ENCODE assay signal across 10 cellular contexts in the genomic region with DNA sequence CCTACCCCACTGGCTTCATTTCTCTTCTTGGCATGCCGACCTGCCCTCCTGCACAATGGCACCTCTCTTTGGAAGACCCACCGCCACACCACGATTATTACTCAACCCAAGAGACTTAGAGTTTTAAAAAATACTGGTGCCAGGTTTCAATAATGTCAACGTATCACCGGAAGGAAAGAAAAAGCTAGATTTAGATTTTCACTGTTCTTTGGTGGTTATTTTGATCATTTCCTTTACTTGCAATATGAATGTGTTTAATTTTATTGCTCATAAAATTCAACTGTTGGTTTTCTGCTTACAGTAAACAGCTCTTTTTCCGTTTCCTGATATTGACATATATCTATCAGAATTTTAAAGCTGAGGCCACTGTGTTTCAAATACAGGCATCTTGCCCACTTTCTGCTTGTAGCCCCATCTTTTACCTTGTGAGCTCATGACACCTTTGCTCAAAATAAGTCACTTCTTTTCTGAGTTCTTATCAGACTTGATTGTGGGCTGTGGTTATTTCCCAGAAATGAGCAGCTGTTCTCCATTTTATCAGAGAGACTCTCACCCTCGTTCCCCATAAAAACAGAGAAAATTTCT.
DNase-seq lines count a peak whose midpoint lies in the region; ATAC-seq and TF ChIP-seq lines count a peak whose summit lies in the region.
"Had no signal": no experiment of that assay in that cellular context is flagged by ENCODE, and none has a peak within 500 bp of the region (broad histone marks: within the 10 kb centered on the region; RNA-seq: fewer than 3 reads in every experiment).

No MANE protein-coding gene starts in this region.

- H3K9me3 ChIP-seq in hepatocyte (ENCODE audit: low read depth) = no peaks in the 10 kb centered on the region
- no peaks in the 10 kb centered on the region for H3K9me3 ChIP-seq in stomach

- POLR2A ChIA-PET in activated CD8-positive, alpha-beta T cell treated with anti-CD3 and anti-CD28 coated beads, Interleukin-2, amount 10 ng/mL, durations not matched to agents 7 days and 5 days (lab: Charles Lee) = interaction anchor here (1.1 to 7.7 kb wide), 6 partner anchors 9 to 297 kb away, joined by 4 to 106 read pairs (median 8); no protein-coding TSS in a partner anchor

- peaks cover 13% of the 10 kb centered on the region for H3K4me1 ChIP-seq in hepatocyte (ENCODE audit: insufficient read depth)
- H3K4me1 ChIP-seq in stomach = peaks cover 9 to 54% (median 24%) of the 10 kb centered on the region in 4 donors

- TF ChIP-seq POLR2A in stomach (IDR thresholded peaks at IDR 0.05) = no peak

- TF ChIP-seq EP300 in stomach (IDR thresholded peaks at IDR 0.05) = no peak

- H3K36me3 ChIP-seq in hepatocyte (replicated peaks; ENCODE audit: insufficient read depth, low read depth) (no peaks in the 10 kb centered on the region), stomach (no peaks in the 10 kb centered on the region)

- 72% methylated on average over 7 of the region's 7 CpGs for WGBS in hepatocyte (ENCODE audit: low lambda C conversion rate, missing lambda C conversion rate)
- WGBS in stomach, 5 donors = 61 to 73% (median 66%) methylated on average over 7 of the region's 7 CpGs

- H3K4me3 ChIP-seq in hepatocyte = no peak overlapping the region
- H3K4me3 ChIP-seq in stomach = no peak overlapping the region

- H4K20me1 ChIP-seq in hepatocyte (ENCODE audit: insufficient read depth, poor library complexity, severe bottlenecking) = no peaks in the 10 kb centered on the region

- ATAC-seq in activated CD8-positive, alpha-beta memory T cell treated with anti-CD3 and anti-CD28 coated beads, Interleukin-2, amount 10 ng/mL, durations not matched to agents 7 days and 5 days = peak; percentile 28
- ATAC-seq in activated CD8-positive, alpha-beta T cell treated with anti-CD3 and anti-CD28 coated beads, Interleukin-2, amount 10 ng/mL, durations not matched to agents 7 days and 5 days = peak; percentile 38
- ATAC-seq in HG03175 (IDR thresholded peaks at IDR 0.05; ENCODE audit: unreplicated experiment) (no peak), left lobe of liver (no peak)

- peak overlapping the region; percentile 67 for H3K27ac ChIP-seq in hepatocyte
- H3K27ac ChIP-seq in stomach = peak overlapping the region in 3 of 5 donors; percentile 1 to 78 (median 39)

- DNase-seq in activated CD8-positive, alpha-beta memory T cell treated with anti-CD3 and anti-CD28 coated beads, Interleukin-2, amount 10 ng/mL, durations not matched to agents 7 days and 5 days = peak; percentile 61
- DNase-seq in activated CD8-positive, alpha-beta memory T cell treated with anti-CD3 and anti-CD28 coated beads for 24 hours = no peak
- DNase-seq in activated CD8-positive, alpha-beta T cell treated with anti-CD3 and anti-CD28 coated beads, Interleukin-2, amount 10 ng/mL, durations not matched to agents 7 days and 5 days = peak; percentile 52
- DNase-seq in hepatocyte (ENCODE audit: low spot score) = no peak
- no peak for DNase-seq in stomach
- DNase-seq in COR-L47 (lab: John Stamatoyannopoulos, UW) = no peak
- DNase-seq in left lobe of liver (ENCODE audit: low spot score) = no peak
- DNase-seq: dermis blood vessel endothelial cell, NCI-H1092 had no signal

- no peaks in the 10 kb centered on the region for H3K27me3 Mint-ChIP-seq in activated CD8-positive, alpha-beta memory T cell treated with anti-CD3 and anti-CD28 coated beads, Interleukin-2, amount 10 ng/mL, durations not matched to agents 7 days and 5 days
- no peaks in the 10 kb centered on the region for H3K27me3 Mint-ChIP-seq in activated CD8-positive, alpha-beta T cell treated with anti-CD3 and anti-CD28 coated beads, Interleukin-2, amount 10 ng/mL, durations not matched to agents 7 days and 5 days (ENCODE audit: low read depth)

- TF ChIP-seq CTCF in hepatocyte (IDR thresholded peaks at IDR 0.05; ENCODE audit: poor library complexity) = no peak
- no peak for TF ChIP-seq CTCF in stomach (IDR thresholded peaks at IDR 0.05)

- CTCF ChIA-PET in activated CD8-positive, alpha-beta memory T cell treated with anti-CD3 and anti-CD28 coated beads, Interleukin-2, amount 10 ng/mL, durations not matched to agents 7 days and 5 days (lab: Charles Lee) = interaction anchor here (1.0 to 3.3 kb wide), 5 partner anchors 8 to 51 kb away, joined by 3 to 26 read pairs (median 10); no protein-coding TSS in a partner anchor
- CTCF ChIA-PET in activated CD8-positive, alpha-beta T cell treated with anti-CD3 and anti-CD28 coated beads, Interleukin-2, amount 10 ng/mL, durations not matched to agents 7 days and 5 days (lab: Charles Lee) = interaction anchor here (0.7 to 13.6 kb wide), 15 partner anchors 8 to 280 kb away, joined by 3 to 157 read pairs (median 4); no protein-coding TSS in a partner anchor

- no peaks in the 10 kb centered on the region for H3K27me3 ChIP-seq in hepatocyte
- no peaks in the 10 kb centered on the region for H3K27me3 ChIP-seq in stomach

- H3K4me1 Mint-ChIP-seq in activated CD8-positive, alpha-beta memory T cell treated with anti-CD3 and anti-CD28 coated beads, Interleukin-2, amount 10 ng/mL, durations not matched to agents 7 days and 5 days = peaks cover 51% of the 10 kb centered on the region
- peaks cover 64% of the 10 kb centered on the region for H3K4me1 Mint-ChIP-seq in activated CD8-positive, alpha-beta T cell treated with anti-CD3 and anti-CD28 coated beads, Interleukin-2, amount 10 ng/mL, durations not matched to agents 7 days and 5 days (ENCODE audit: low read depth)

- no peaks in the 10 kb centered on the region for H3K9me2 ChIP-seq in hepatocyte (replicated peaks; ENCODE audit: insufficient read depth)

- peak overlapping the region; percentile 89 for H3K4me3 Mint-ChIP-seq in activated CD8-positive, alpha-beta memory T cell treated with anti-CD3 and anti-CD28 coated beads, Interleukin-2, amount 10 ng/mL, durations not matched to agents 7 days and 5 days
- H3K4me3 Mint-ChIP-seq in activated CD8-positive, alpha-beta T cell treated with anti-CD3 and anti-CD28 coated beads, Interleukin-2, amount 10 ng/mL, durations not matched to agents 7 days and 5 days = peak overlapping the region; percentile 92

- H3K79me2 ChIP-seq in hepatocyte = no peaks in the 10 kb centered on the region

- no peak overlapping the region for H2AFZ ChIP-seq in hepatocyte

- peak overlapping the region; percentile 66 for H3K4me2 ChIP-seq in hepatocyte

- H3K27ac Mint-ChIP-seq in activated CD8-positive, alpha-beta memory T cell treated with anti-CD3 and anti-CD28 coated beads, Interleukin-2, amount 10 ng/mL, durations not matched to agents 7 days and 5 days = peak overlapping the region; percentile 99
- peak overlapping the region; percentile 97 for H3K27ac Mint-ChIP-seq in activated CD8-positive, alpha-beta T cell treated with anti-CD3 and anti-CD28 coated beads, Interleukin-2, amount 10 ng/mL, durations not matched to agents 7 days and 5 days

- peaks cover 10% of the 10 kb centered on the region for H3K36me3 Mint-ChIP-seq in activated CD8-positive, alpha-beta memory T cell treated with anti-CD3 and anti-CD28 coated beads, Interleukin-2, amount 10 ng/mL, durations not matched to agents 7 days and 5 days
- H3K36me3 Mint-ChIP-seq in activated CD8-positive, alpha-beta T cell treated with anti-CD3 and anti-CD28 coated beads, Interleukin-2, amount 10 ng/mL, durations not matched to agents 7 days and 5 days (ENCODE audit: low read depth) = peaks cover 15% of the 10 kb centered on the region

- H3K9me3 Mint-ChIP-seq in activated CD8-positive, alpha-beta memory T cell treated with anti-CD3 and anti-CD28 coated beads, Interleukin-2, amount 10 ng/mL, durations not matched to agents 7 days and 5 days (ENCODE audit: low read depth) = no peaks in the 10 kb centered on the region
- H3K9me3 Mint-ChIP-seq in activated CD8-positive, alpha-beta T cell treated with anti-CD3 and anti-CD28 coated beads, Interleukin-2, amount 10 ng/mL, durations not matched to agents 7 days and 5 days (ENCODE audit: insufficient read depth) = no peaks in the 10 kb centered on the region

- intact Hi-C loops in stomach (cut with DNase I; ENCODE audit: low total_unique reads) = no loop called here

Comparison
In these comparisons a context has a peak if more than half of its experiments do, and no peak if none do; other contexts are left out.
1. DNase-seq: peak in activated CD8-positive, alpha-beta memory T cell treated with anti-CD3 and anti-CD28 coated beads, Interleukin-2, amount 10 ng/mL, durations not matched to agents 7 days and 5 days (single experiment) and activated CD8-positive, alpha-beta T cell treated with anti-CD3 and anti-CD28 coated beads, Interleukin-2, amount 10 ng/mL, durations not matched to agents 7 days and 5 days (single experiment); none in activated CD8-positive, alpha-beta memory T cell treated with anti-CD3 and anti-CD28 coated beads for 24 hours (single experiment), hepatocyte (single experiment), stomach (single experiment), COR-L47 (single experiment) and left lobe of liver (single experiment).
2. ATAC-seq: peak in activated CD8-positive, alpha-beta memory T cell treated with anti-CD3 and anti-CD28 coated beads, Interleukin-2, amount 10 ng/mL, durations not matched to agents 7 days and 5 days (single experiment) and activated CD8-positive, alpha-beta T cell treated with anti-CD3 and anti-CD28 coated beads, Interleukin-2, amount 10 ng/mL, durations not matched to agents 7 days and 5 days (single experiment); none in HG03175 (single experiment) and left lobe of liver (single experiment).